ENCODE assay signal across 1 cellular context in genomic region chr19:43594710-43595604, GRCh38.
TF ChIP-seq lines count a peak whose summit lies in the region.

No MANE protein-coding gene starts in this region.

TF ChIP-seq in HepG2, 621 proteins besides CTCF, POLR2A, EP300 and RAD21 (continued from another document and continues in another):
- TF ChIP-seq ZNF280D (CRISPR knock-in tag; IDR thresholded peaks at IDR 0.05): 0 out of 2 replicates have a peak, but pooled peaks have one; percentile 40
- TF ChIP-seq, protein P1, sequence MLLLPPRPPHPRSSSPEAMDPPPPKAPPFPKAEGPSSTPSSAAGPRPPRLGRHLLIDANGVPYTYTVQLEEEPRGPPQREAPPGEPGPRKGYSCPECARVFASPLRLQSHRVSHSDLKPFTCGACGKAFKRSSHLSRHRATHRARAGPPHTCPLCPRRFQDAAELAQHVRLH (CRISPR knock-in tag; IDR thresholded peaks at IDR 0.05; ENCODE audit: borderline replicate concordance, low read depth): no peak
- TF ChIP-seq PPARG (CRISPR knock-in tag; conservative IDR thresholded peaks at IDR 0.05): no peak
- TF ChIP-seq SUZ12 (IDR thresholded peaks at IDR 0.05; ENCODE audit: low read depth, low read length): no peak
- TF ChIP-seq ZNF224 (CRISPR knock-in tag; IDR thresholded peaks at IDR 0.05): no peak
- no peak for TF ChIP-seq ASH2L (IDR thresholded peaks at IDR 0.05; ENCODE audit: insufficient read length, low read depth, low read length)
- TF ChIP-seq JUNB (CRISPR knock-in tag; IDR thresholded peaks at IDR 0.05; ENCODE audit: borderline replicate concordance): no peak
- no peak for TF ChIP-seq TSC22D2 (CRISPR knock-in tag; IDR thresholded peaks at IDR 0.05; ENCODE audit: borderline replicate concordance)
- no peak for TF ChIP-seq EHMT2 (IDR thresholded peaks at IDR 0.05; ENCODE audit: borderline replicate concordance, low read depth, low read length)
- peak; percentile 88 for TF ChIP-seq ZNF768 (CRISPR knock-in tag; IDR thresholded peaks at IDR 0.05)
- 0 out of 2 replicates have a peak, but pooled peaks have one; percentile 16 for TF ChIP-seq ETV5 (CRISPR knock-in tag; IDR thresholded peaks at IDR 0.05; ENCODE audit: borderline replicate concordance)
- TF ChIP-seq LRRFIP1 (CRISPR knock-in tag; conservative IDR thresholded peaks at IDR 0.05): no peak
- TF ChIP-seq ARHGAP35 (CRISPR knock-in tag; IDR thresholded peaks at IDR 0.05; ENCODE audit: borderline replicate concordance): no peak
- no peak for TF ChIP-seq AKAP8 (CRISPR knock-in tag; IDR thresholded peaks at IDR 0.05)
- peak; percentile 91 for TF ChIP-seq ZNF121 (CRISPR knock-in tag; IDR thresholded peaks at IDR 0.05)
- no peak for TF ChIP-seq ZNF326 (CRISPR knock-in tag; IDR thresholded peaks at IDR 0.05; ENCODE audit: borderline replicate concordance)
- no peak for TF ChIP-seq TBX3 (IDR thresholded peaks at IDR 0.05; ENCODE audit: borderline replicate concordance)
- no peak for TF ChIP-seq MXI1 (IDR thresholded peaks at IDR 0.05; ENCODE audit: borderline replicate concordance, low read depth, low read length)
- 0 out of 2 replicates have a peak, but pooled peaks have one; percentile 61 for TF ChIP-seq NR1H2 (CRISPR knock-in tag; IDR thresholded peaks at IDR 0.05; ENCODE audit: borderline replicate concordance, low read depth)
- TF ChIP-seq, protein P2, sequence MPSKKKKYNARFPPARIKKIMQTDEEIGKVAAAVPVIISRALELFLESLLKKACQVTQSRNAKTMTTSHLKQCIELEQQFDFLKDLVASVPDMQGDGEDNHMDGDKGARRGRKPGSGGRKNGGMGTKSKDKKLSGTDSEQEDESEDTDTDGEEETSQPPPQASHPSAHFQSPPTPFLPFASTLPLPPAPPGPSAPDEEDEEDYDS (CRISPR knock-in tag; IDR thresholded peaks at IDR 0.05): no peak
- TF ChIP-seq FOXP4 (CRISPR knock-in tag; IDR thresholded peaks at IDR 0.05): no peak
- TF ChIP-seq, protein P3, sequence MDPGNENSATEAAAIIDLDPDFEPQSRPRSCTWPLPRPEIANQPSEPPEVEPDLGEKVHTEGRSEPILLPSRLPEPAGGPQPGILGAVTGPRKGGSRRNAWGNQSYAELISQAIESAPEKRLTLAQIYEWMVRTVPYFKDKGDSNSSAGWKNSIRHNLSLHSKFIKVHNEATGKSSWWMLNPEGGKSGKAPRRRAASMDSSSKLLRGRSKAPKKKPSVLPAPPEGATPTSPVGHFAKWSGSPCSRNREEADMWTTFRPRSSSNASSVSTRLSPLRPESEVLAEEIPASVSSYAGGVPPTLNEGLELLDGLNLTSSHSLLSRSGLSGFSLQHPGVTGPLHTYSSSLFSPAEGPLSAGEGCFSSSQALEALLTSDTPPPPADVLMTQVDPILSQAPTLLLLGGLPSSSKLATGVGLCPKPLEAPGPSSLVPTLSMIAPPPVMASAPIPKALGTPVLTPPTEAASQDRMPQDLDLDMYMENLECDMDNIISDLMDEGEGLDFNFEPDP (CRISPR knock-in tag; conservative IDR thresholded peaks at IDR 0.05): no peak
- no peak for TF ChIP-seq ZNF713 (CRISPR knock-in tag; IDR thresholded peaks at IDR 0.05)
- TF ChIP-seq ZNF572 (CRISPR knock-in tag; IDR thresholded peaks at IDR 0.05): no peak
- TF ChIP-seq SIN3B (IDR thresholded peaks at IDR 0.05; ENCODE audit: low read length): no peak
- TF ChIP-seq, protein P4, sequence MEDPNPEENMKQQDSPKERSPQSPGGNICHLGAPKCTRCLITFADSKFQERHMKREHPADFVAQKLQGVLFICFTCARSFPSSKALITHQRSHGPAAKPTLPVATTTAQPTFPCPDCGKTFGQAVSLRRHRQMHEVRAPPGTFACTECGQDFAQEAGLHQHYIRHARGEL (CRISPR knock-in tag; IDR thresholded peaks at IDR 0.05): no peak
- TF ChIP-seq RXRA (CRISPR knock-in tag; IDR thresholded peaks at IDR 0.05): no peak
- TF ChIP-seq CBX5 (CRISPR knock-in tag; IDR thresholded peaks at IDR 0.05; ENCODE audit: borderline replicate concordance): no peak
- 0 out of 2 replicates have a peak, but pooled peaks have one; percentile 11 for TF ChIP-seq ZSCAN31 (CRISPR knock-in tag; IDR thresholded peaks at IDR 0.05; ENCODE audit: low read depth)
- 0 out of 2 replicates have a peak, but pooled peaks have one; percentile 15 for TF ChIP-seq HOXA3 (CRISPR knock-in tag; IDR thresholded peaks at IDR 0.05)
- no peak for TF ChIP-seq ZKSCAN8 (CRISPR knock-in tag; IDR thresholded peaks at IDR 0.05; ENCODE audit: borderline replicate concordance)
- no peak for TF ChIP-seq SETDB1 (CRISPR knock-in tag; IDR thresholded peaks at IDR 0.05; ENCODE audit: borderline replicate concordance)
- TF ChIP-seq ZNF501 (CRISPR knock-in tag; IDR thresholded peaks at IDR 0.05): peak; percentile 40; the same call in 1 of the 2 replicates
- TF ChIP-seq TEF (CRISPR knock-in tag; IDR thresholded peaks at IDR 0.05): no peak
- no peak for TF ChIP-seq E2F2 (CRISPR knock-in tag; IDR thresholded peaks at IDR 0.05; ENCODE audit: borderline replicate concordance)
- TF ChIP-seq STAG1 (CRISPR knock-in tag; IDR thresholded peaks at IDR 0.05): peak; percentile 86
- TF ChIP-seq ARNT (IDR thresholded peaks at IDR 0.05): no peak
- TF ChIP-seq, protein P5, sequence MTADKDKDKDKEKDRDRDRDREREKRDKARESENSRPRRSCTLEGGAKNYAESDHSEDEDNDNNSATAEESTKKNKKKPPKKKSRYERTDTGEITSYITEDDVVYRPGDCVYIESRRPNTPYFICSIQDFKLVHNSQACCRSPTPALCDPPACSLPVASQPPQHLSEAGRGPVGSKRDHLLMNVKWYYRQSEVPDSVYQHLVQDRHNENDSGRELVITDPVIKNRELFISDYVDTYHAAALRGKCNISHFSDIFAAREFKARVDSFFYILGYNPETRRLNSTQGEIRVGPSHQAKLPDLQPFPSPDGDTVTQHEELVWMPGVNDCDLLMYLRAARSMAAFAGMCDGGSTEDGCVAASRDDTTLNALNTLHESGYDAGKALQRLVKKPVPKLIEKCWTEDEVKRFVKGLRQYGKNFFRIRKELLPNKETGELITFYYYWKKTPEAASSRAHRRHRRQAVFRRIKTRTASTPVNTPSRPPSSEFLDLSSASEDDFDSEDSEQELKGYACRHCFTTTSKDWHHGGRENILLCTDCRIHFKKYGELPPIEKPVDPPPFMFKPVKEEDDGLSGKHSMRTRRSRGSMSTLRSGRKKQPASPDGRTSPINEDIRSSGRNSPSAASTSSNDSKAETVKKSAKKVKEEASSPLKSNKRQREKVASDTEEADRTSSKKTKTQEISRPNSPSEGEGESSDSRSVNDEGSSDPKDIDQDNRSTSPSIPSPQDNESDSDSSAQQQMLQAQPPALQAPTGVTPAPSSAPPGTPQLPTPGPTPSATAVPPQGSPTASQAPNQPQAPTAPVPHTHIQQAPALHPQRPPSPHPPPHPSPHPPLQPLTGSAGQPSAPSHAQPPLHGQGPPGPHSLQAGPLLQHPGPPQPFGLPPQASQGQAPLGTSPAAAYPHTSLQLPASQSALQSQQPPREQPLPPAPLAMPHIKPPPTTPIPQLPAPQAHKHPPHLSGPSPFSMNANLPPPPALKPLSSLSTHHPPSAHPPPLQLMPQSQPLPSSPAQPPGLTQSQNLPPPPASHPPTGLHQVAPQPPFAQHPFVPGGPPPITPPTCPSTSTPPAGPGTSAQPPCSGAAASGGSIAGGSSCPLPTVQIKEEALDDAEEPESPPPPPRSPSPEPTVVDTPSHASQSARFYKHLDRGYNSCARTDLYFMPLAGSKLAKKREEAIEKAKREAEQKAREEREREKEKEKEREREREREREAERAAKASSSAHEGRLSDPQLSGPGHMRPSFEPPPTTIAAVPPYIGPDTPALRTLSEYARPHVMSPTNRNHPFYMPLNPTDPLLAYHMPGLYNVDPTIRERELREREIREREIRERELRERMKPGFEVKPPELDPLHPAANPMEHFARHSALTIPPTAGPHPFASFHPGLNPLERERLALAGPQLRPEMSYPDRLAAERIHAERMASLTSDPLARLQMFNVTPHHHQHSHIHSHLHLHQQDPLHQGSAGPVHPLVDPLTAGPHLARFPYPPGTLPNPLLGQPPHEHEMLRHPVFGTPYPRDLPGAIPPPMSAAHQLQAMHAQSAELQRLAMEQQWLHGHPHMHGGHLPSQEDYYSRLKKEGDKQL (CRISPR knock-in tag; IDR thresholded peaks at IDR 0.05; ENCODE audit: low read depth): no peak
- TF ChIP-seq DMTF1 (CRISPR knock-in tag; IDR thresholded peaks at IDR 0.05): no peak
